8 cellular contexts compared by ENCODE assay signal in the genomic region with DNA sequence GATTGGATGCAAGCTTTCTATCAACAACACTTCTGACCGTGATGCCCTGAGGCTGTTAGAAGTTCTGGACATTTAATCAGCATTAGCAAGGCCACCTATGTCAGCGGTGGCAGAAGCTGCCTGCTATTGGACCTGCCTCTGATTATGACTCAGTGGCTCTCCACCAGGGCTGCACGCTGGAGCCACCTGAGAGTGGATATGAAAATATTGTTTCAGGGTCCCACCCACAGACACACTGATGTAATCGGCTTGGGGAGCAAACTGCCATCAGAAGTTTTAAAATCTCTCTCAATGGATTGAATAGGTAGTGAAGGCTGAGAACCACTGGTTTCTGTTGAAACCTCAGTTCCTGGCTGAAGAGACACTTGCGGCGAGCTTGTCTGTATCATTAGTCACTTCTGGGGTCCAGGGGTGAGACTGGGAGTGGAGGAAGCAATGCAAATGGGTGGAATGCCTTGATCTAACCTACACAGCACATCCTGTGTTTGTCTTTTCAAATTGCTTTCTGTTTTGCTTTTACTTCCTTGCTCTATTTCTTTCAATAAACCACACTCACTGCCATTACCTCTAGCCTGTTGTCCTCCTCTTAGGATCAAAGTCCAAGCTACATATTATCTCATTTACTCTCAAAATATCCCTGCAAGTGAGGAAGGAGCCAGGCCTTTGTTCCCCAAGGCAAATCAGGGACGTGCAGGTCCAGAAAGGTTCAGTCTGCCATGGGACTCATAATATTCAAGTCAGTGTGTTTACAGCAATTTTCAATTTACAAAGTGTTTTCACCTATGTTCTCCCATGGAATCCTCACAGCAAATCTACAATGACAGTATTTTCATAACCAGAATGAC. TPM values are rescaled to one million over a fixed set of nuclear protein-coding genes. Genes with fewer than 3 reads are reported as not detected.
A peak's percentile ranks its signal among the peaks of the same experiment; 100 is the strongest.
DNase-seq lines count a peak whose midpoint lies in the region; ATAC-seq and TF ChIP-seq lines count a peak whose summit lies in the region.

No MANE protein-coding gene starts in this region.

- H3K9me3 Mint-ChIP-seq in activated T-helper 17 cell treated with anti-CD3 and anti-CD28 coated beads, Interleukin-2, amount 50 U/mL, for 72 hours: no peaks in the 10 kb centered on the region

- no peaks in the 10 kb centered on the region for H3K9me1 ChIP-seq in IMR-90 (ENCODE audit: insufficient read depth, low read length)

- H3K27ac ChIP-seq in BLaER1 treated with 17β-estradiol and CSF1 and Interleukin-3, amounts not matched to agents 10 nM and 100 nM: peak overlapping the region in 6 of 11 experiments; percentile 5 to 53 (median 37); a peak in 6 of 22 replicates
- H3K27ac ChIP-seq in IMR-90 (ENCODE audit: insufficient read depth, low read length): no peak overlapping the region

- H2BK5ac ChIP-seq in IMR-90 (ENCODE audit: low read depth, low read length, poor library complexity, severe bottlenecking): no peak overlapping the region

- no peak overlapping the region for H3K14ac ChIP-seq in IMR-90 (replicated peaks; ENCODE audit: low read depth, low read length)

- H3K4me1 ChIP-seq in BLaER1 treated with 17β-estradiol and CSF1 and Interleukin-3, amounts not matched to agents 10 nM and 100 nM: peaks cover 7 to 14% (median 10%) of the 10 kb centered on the region in 10 experiments; a peak in 16 of 20 replicates
- H3K4me1 ChIP-seq in IMR-90 (ENCODE audit: control insufficient read depth, insufficient read depth, low read length): peaks cover 5% of the 10 kb centered on the region; the same call in 1 of the 2 replicates
- H3K4me1 ChIP-seq in HAP-1: no peaks in the 10 kb centered on the region

- H3K56ac ChIP-seq in IMR-90 (ENCODE audit: extremely low read depth, insufficient read depth, low read length): no peak overlapping the region

- no peak overlapping the region for H3K23ac ChIP-seq in IMR-90 (ENCODE audit: low read depth, low read length)

- no peak for TF ChIP-seq POLR2A in IMR-90 (IDR thresholded peaks at IDR 0.05; ENCODE audit: low read depth, low read length)

- no peaks in the 10 kb centered on the region for H3K27me3 Mint-ChIP-seq in activated T-helper 17 cell treated with anti-CD3 and anti-CD28 coated beads, Interleukin-2, amount 50 U/mL, for 72 hours

- H2AK9ac ChIP-seq in IMR-90 (replicated peaks; ENCODE audit: low read depth, low read length, poor library complexity): peak overlapping the region; percentile 56

- no peak overlapping the region for H4K91ac ChIP-seq in IMR-90 (ENCODE audit: insufficient read depth, low read depth, low read length)

- TF ChIP-seq CTCF in IMR-90 (conservative IDR thresholded peaks at IDR 0.05; ENCODE audit: low read depth, low read length): no peak

- peaks cover 13 to 22% (median 20%) of the 10 kb centered on the region in 11 experiments for H3K9me3 ChIP-seq in BLaER1 treated with 17β-estradiol and CSF1 and Interleukin-3, amounts not matched to agents 10 nM and 100 nM (replicated peaks in 1 of 11)
- no peaks in the 10 kb centered on the region for H3K9me3 ChIP-seq in IMR-90 (ENCODE audit: control insufficient read depth, insufficient read depth, low read length)
- H3K9me3 ChIP-seq in HAP-1: no peaks in the 10 kb centered on the region

- CTCF ChIA-PET in IMR-90 (lab: Yijun Ruan, JAX): no interaction called here

- POLR2A ChIA-PET in IMR-90 (lab: Charles Lee; ENCODE audit: unreplicated experiment): no interaction called here

- intact Hi-C loops in IMR-90 (cut with micrococcal nuclease): no loop called here

- H3K36me3 ChIP-seq in BLaER1 treated with 17β-estradiol and CSF1 and Interleukin-3, amounts not matched to agents 10 nM and 100 nM: no peaks in the 10 kb centered on the region
- H3K36me3 ChIP-seq in IMR-90 (ENCODE audit: control insufficient read depth, insufficient read depth, low read length) (no peaks in the 10 kb centered on the region), HAP-1 (replicated peaks) (no peaks in the 10 kb centered on the region)

- H2AFZ ChIP-seq in IMR-90 (replicated peaks; ENCODE audit: low read length, poor library complexity): no peak overlapping the region

- H3K4me1 Mint-ChIP-seq in activated T-helper 17 cell treated with anti-CD3 and anti-CD28 coated beads, Interleukin-2, amount 50 U/mL, for 72 hours: peaks cover 42% of the 10 kb centered on the region

- no peak overlapping the region for H3K4me3 ChIP-seq in BLaER1 treated with 17β-estradiol and CSF1 and Interleukin-3, amounts not matched to agents 10 nM and 100 nM
- H3K4me3 ChIP-seq in IMR-90 (ENCODE audit: insufficient read depth, low read depth, low read length) (no peak overlapping the region), HAP-1 (no peak overlapping the region)

- H3K27me3 ChIP-seq in BLaER1 treated with 17β-estradiol and CSF1 and Interleukin-3, amounts not matched to agents 10 nM and 100 nM: 0 out of 22 replicates have a peak, but pooled peaks cover 0 to 5% (median 0%) of the 10 kb centered on the region in 11 experiments
- H3K27me3 ChIP-seq in IMR-90 (ENCODE audit: control insufficient read depth, insufficient read depth, low read length) (peaks cover 31% of the 10 kb centered on the region), HAP-1 (ENCODE audit: low read depth) (peaks cover 27% of the 10 kb centered on the region)

- H4K8ac ChIP-seq in IMR-90 (ENCODE audit: low read depth in 2 of 2, low read length in 2 of 2): no peak overlapping the region

- BruUV-seq in IMR-90 (replicated peaks; lab: Mats Ljungman, UMichigan): no TSS peak

- peak; percentile 95 for ATAC-seq in GM21423 (IDR thresholded peaks at IDR 0.05; ENCODE audit: unreplicated experiment)
- ATAC-seq in IMR-90 (ENCODE audit: low read depth): no peak
- peak; percentile 86 for ATAC-seq in activated T-helper 17 cell treated with anti-CD3 and anti-CD28 coated beads, Interleukin-2, amount 50 U/mL, for 72 hours (replicated peaks)

- H4K5ac ChIP-seq in IMR-90 (ENCODE audit: low read depth, low read length): no peak overlapping the region

- no peak overlapping the region for H2BK120ac ChIP-seq in IMR-90 (ENCODE audit: low read depth, low read length)

- DNase-seq in IMR-90 (no peak), mucosa of gallbladder (ENCODE audit: low spot score) (peak; percentile 52), DMS114 treated with DMSO at 0.1 percent for 48 hours (lab: John Stamatoyannopoulos, UW; ENCODE audit: unreplicated experiment) (no peak), HAP-1 (ENCODE audit: low spot score in 2 of 2) (no peak), SKM-1 treated with dmso at 0.1 percent for 144 hours (lab: John Stamatoyannopoulos, UW; ENCODE audit: unreplicated experiment) (no peak)

- no peaks in the 10 kb centered on the region for H3K36me3 Mint-ChIP-seq in activated T-helper 17 cell treated with anti-CD3 and anti-CD28 coated beads, Interleukin-2, amount 50 U/mL, for 72 hours (ENCODE audit: low read depth)

- in situ Hi-C loops in IMR-90 (cut with MboI; ENCODE audit: low sequenced_read_pairs): no loop called here
- in situ Hi-C loops in HAP-1 (cut with MboI; ENCODE audit: low sequenced_read_pairs): no loop called here

- TF ChIP-seq RAD21 in IMR-90 (IDR thresholded peaks at IDR 0.05; ENCODE audit: low read length): no peak

- H3K27ac Mint-ChIP-seq in activated T-helper 17 cell treated with anti-CD3 and anti-CD28 coated beads, Interleukin-2, amount 50 U/mL, for 72 hours: peak overlapping the region; percentile 83

- no peak overlapping the region for H2BK15ac ChIP-seq in IMR-90 (ENCODE audit: low read depth, low read length)

- H3K4me2 ChIP-seq in BLaER1 treated with 17β-estradiol and CSF1 and Interleukin-3, amounts not matched to agents 10 nM and 100 nM: peak overlapping the region; percentile 15 to 71 (median 48); a peak in 20 of 22 replicates
- H3K4me2 ChIP-seq in IMR-90 (ENCODE audit: low read depth, low read length): no peak overlapping the region

- H3K79me1 ChIP-seq in IMR-90 (ENCODE audit: low read depth in 1 of 2, low read length in 2 of 2): no peaks in the 10 kb centered on the region

- H3K9ac ChIP-seq in BLaER1 treated with 17β-estradiol and CSF1 and Interleukin-3, amounts not matched to agents 10 nM and 100 nM: no peak overlapping the region
- no peak overlapping the region for H3K9ac ChIP-seq in IMR-90 (ENCODE audit: low read depth, low read length)

- no peak overlapping the region for H2AK5ac ChIP-seq in IMR-90 (ENCODE audit: low read depth, low read length)

- dilution Hi-C loops in IMR-90 (cut with HindIII; ENCODE audit: low sequenced_read_pairs, unreplicated experiment): no loop called here

- no peak overlapping the region for H3K4ac ChIP-seq in IMR-90 (ENCODE audit: low read depth, low read length)

- WGBS in IMR-90 (ENCODE audit: extremely low coverage in 2 of 2, insufficient read length in 1 of 2), 2 experiments: 20% methylated on average over 1 of the region's 7 CpGs; no CpG with 5 or more reads in 1 of the 2 experiments

- no peak overlapping the region for H3K18ac ChIP-seq in IMR-90 (ENCODE audit: low read depth, low read length)

- H4K20me1 ChIP-seq in BLaER1 treated with 17β-estradiol and CSF1 and Interleukin-3, amounts not matched to agents 10 nM and 100 nM: no peaks in the 10 kb centered on the region
- no peaks in the 10 kb centered on the region for H4K20me1 ChIP-seq in IMR-90 (ENCODE audit: insufficient read depth, low read length)

- H2BK20ac ChIP-seq in IMR-90 (ENCODE audit: low read depth, low read length): no peak overlapping the region

- H3K4me3 Mint-ChIP-seq in activated T-helper 17 cell treated with anti-CD3 and anti-CD28 coated beads, Interleukin-2, amount 50 U/mL, for 72 hours: peak overlapping the region; percentile 84

TF ChIP-seq in IMR-90, 13 proteins besides CTCF, POLR2A, EP300 and RAD21 (continues in another document):
- TF ChIP-seq CEBPB (IDR thresholded peaks at IDR 0.05; ENCODE audit: low read depth, low read length) (no peak), RFX5 (IDR thresholded peaks at IDR 0.05; ENCODE audit: low read depth, low read length) (no peak), MXI1 (IDR thresholded peaks at IDR 0.05; ENCODE audit: borderline replicate concordance, low read depth, low read length) (no peak), CHD1 (IDR thresholded peaks at IDR 0.05; ENCODE audit: low read depth, low read length) (no peak), USF2 (IDR thresholded peaks at IDR 0.05; ENCODE audit: low read depth, low read length) (no peak), NFE2L2 (IDR thresholded peaks at IDR 0.05; ENCODE audit: low read depth, low read length) (no peak), BHLHE40 (IDR thresholded peaks at IDR 0.05; ENCODE audit: low read depth, low read length) (no peak)

RNA-seq across cellular contexts. Expression of gene CLIC5, which starts 4.2 kb away (rescaled TPM):
- total RNA-seq in IMR-90 (2012; rRNA removed): not detected in 2 replicates
- polyA plus RNA-seq in IMR-90 (2012; rRNA removed): not detected in 2 replicates
- not detected in 2 replicates for polyA plus RNA-seq in IMR-90 (2012; cell fraction: cytosol; rRNA removed)
- not detected in 2 replicates for polyA plus RNA-seq in IMR-90 (2012; cell fraction: nucleus; rRNA removed; ENCODE audit: low replicate concordance)
- total RNA-seq in activated T-helper 17 cell treated with anti-CD3 and anti-CD28 coated beads, Interleukin-2, amount 50 U/mL, for 72 hours: 10 to 100 TPM; 10.6 to 10.7 TPM
- 27.6 TPM for total RNA-seq in mucosa of gallbladder

Comparison
In these comparisons a context has a peak if more than half of its experiments do, and no peak if none do; other contexts are left out.
1. RNA of gene CLIC5, which starts 4.2 kb away (total RNA-seq): 27.6 TPM in mucosa of gallbladder (single experiment) and 10.6 to 10.7 TPM in activated T-helper 17 cell treated with anti-CD3 and anti-CD28 coated beads, Interleukin-2, amount 50 U/mL, for 72 hours; not detected in IMR-90; every median in the first group is over 10 times any median in the second.